ENCODE assay signal across 9 cellular contexts in the genomic region with DNA sequence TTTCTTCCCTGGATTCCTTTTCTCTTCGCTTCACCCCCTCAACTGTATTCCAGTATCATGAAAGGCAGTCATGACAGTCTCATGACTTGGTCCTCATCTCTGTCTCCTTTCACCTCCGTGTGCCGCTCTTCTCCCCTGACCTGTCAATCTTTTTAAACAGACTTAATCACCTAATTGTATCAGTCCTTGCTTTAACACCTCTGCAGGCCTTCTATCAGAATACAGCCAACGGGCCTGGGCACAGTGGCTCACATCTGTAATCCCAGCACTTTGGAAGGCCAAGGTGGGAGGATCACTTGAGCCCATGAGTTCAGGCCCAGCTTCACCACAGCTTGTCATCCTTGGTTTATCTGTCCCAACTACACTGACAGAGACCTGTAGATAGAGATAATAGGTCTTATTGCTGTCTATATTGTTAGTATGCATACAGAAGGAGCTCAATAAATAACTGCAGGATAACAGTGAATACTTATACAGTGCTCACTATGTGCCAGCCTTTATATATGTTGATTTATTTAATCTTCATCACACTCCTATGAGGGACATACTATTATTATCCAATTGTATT. TPM values are rescaled to one million over a fixed set of nuclear protein-coding genes. Genes with fewer than 3 reads are reported as not detected.
DNase-seq lines count a peak whose midpoint lies in the region; ATAC-seq, FAIRE-seq and TF ChIP-seq lines count a peak whose summit lies in the region.
"Had no signal": no experiment of that assay in that cellular context is flagged by ENCODE, and none has a peak within 500 bp of the region (broad histone marks: within the 10 kb centered on the region; RNA-seq: fewer than 3 reads in every experiment).

No MANE protein-coding gene starts in this region.

- peaks cover 55% of the 10 kb centered on the region for H3K36me3 Mint-ChIP-seq in activated T-cell treated with anti-CD3 and anti-CD28 coated beads, Interleukin-2, amount 50 U/mL, for 24 hours (ENCODE audit: low read depth)

- H3K27ac Mint-ChIP-seq in activated T-cell treated with anti-CD3 and anti-CD28 coated beads, Interleukin-2, amount 50 U/mL, for 24 hours = peak overlapping the region; percentile 99

- WGBS in HepG2 (ENCODE audit: low lambda C conversion rate) = 3% methylated on average over 4 of the region's 4 CpGs
- WGBS in transverse colon (ENCODE audit: low coverage in 1 of 2), 2 donors = 45 to 92% methylated on average over 3 to 4 of the region's 4 CpGs

- H3K4me2 ChIP-seq in HepG2 (ENCODE audit: low read depth, low read length) = peak overlapping the region; percentile 98

- H3K4me1 ChIP-seq in HepG2 (ENCODE audit: insufficient read depth, low read length) (peaks cover 50% of the 10 kb centered on the region), transverse colon (peaks cover 6 to 37% (median 33%) of the 10 kb centered on the region in 4 donors)

- no peak for TF ChIP-seq RAD21 in HepG2 (CRISPR knock-in tag; IDR thresholded peaks at IDR 0.05)

- in situ Hi-C loops in HepG2 (cut with HindIII; ENCODE audit: extremely low pct_ligation_motif_present, low pct_unique_long_range_greater_than_20kb) = no loop called here
- in situ Hi-C loops in transverse colon (cut with MboI; ENCODE audit: low pct_ligation_motif_present in 1 of 4, low pct_unique_long_range_greater_than_20kb in 1 of 4, low sequenced_read_pairs in 3 of 4) = loop anchor here in 1 of 4 donors (5.0 kb wide), 1 partner anchor 87 kb away; no protein-coding TSS in a partner anchor

- no peak for FAIRE-seq in HepG2 (lab: Jason Lieb, UNC)
- FAIRE-seq: small intestine had no signal

- H3K4me3 ChIP-seq in HepG2 (replicated peaks in 1 of 3; ENCODE audit: insufficient read depth in 1 of 3, low read depth in 2 of 3, low read length in 3 of 3) = peak overlapping the region; percentile 62 to 98 (median 95)
- peak overlapping the region in 2 of 4 donors; percentile 72 to 78 for H3K4me3 ChIP-seq in transverse colon

- peaks cover 44% of the 10 kb centered on the region for H3K4me1 Mint-ChIP-seq in activated T-cell treated with anti-CD3 and anti-CD28 coated beads, Interleukin-2, amount 50 U/mL, for 24 hours (ENCODE audit: low read depth)

- peaks cover 8% of the 10 kb centered on the region for H3K79me2 ChIP-seq in HepG2 (ENCODE audit: insufficient read depth, low read length)

- H3K27ac ChIP-seq in angular gyrus (ENCODE audit: low read depth, low read length) = peak overlapping the region; percentile 96
- peak overlapping the region; percentile 77 for H3K27ac ChIP-seq in HepG2 (ENCODE audit: extremely low read length, insufficient read depth, low read length)
- peak overlapping the region; percentile 88 to 94 (median 90) for H3K27ac ChIP-seq in transverse colon

- H3K9me3 ChIP-seq in HepG2 (ENCODE audit: low read length) = no peaks in the 10 kb centered on the region
- no peaks in the 10 kb centered on the region for H3K9me3 ChIP-seq in transverse colon

- H3K27me3 Mint-ChIP-seq in activated T-cell treated with anti-CD3 and anti-CD28 coated beads, Interleukin-2, amount 50 U/mL, for 24 hours = no peaks in the 10 kb centered on the region

- TF ChIP-seq EP300 in HepG2 (IDR thresholded peaks at IDR 0.05; ENCODE audit: low read depth in 2 of 2, low read length in 2 of 2) = no peak
- no peak for TF ChIP-seq EP300 in HepG2 (CRISPR knock-in tag; IDR thresholded peaks at IDR 0.05; ENCODE audit: borderline replicate concordance)
- TF ChIP-seq EP300 in transverse colon (IDR thresholded peaks at IDR 0.05; ENCODE audit: low read depth) = no peak

- H3K4me3 Mint-ChIP-seq in activated T-cell treated with anti-CD3 and anti-CD28 coated beads, Interleukin-2, amount 50 U/mL, for 24 hours = peak overlapping the region; percentile 98

- BruUV-seq in HepG2 (replicated peaks; lab: Mats Ljungman, UMichigan) = no TSS peak

- no peaks in the 10 kb centered on the region for H3K9me3 Mint-ChIP-seq in activated T-cell treated with anti-CD3 and anti-CD28 coated beads, Interleukin-2, amount 50 U/mL, for 24 hours

- DNase-seq in activated T-cell treated with anti-CD3 and anti-CD28 coated beads, Interleukin-2, amount 50 U/mL, for 24 hours = no peak
- DNase-seq in activated T-cell treated with anti-CD3 and anti-CD28 coated beads, Interleukin-2, amount 50 U/mL, for 1 hour = no peak
- no peak for DNase-seq in HepG2 (ENCODE audit: low spot score)
- no peak for DNase-seq in transverse colon
- DNase-seq in NCI-H748 (lab: John Stamatoyannopoulos, UW; ENCODE audit: unreplicated experiment) = no peak
- no peak for DNase-seq in dermis blood vessel endothelial cell
- DNase-seq: small intestine had no signal

- TF ChIP-seq CTCF in HepG2 (CRISPR knock-in tag; IDR thresholded peaks at IDR 0.05) (no peak), transverse colon (IDR thresholded peaks at IDR 0.05) (no peak)

- H2AFZ ChIP-seq in HepG2 (ENCODE audit: low read length) = no peak overlapping the region

- peak overlapping the region; percentile 87 for H3K9ac ChIP-seq in HepG2 (ENCODE audit: insufficient read depth, low read depth, low read length)

- no peaks in the 10 kb centered on the region; a peak in 1 of 5 replicates for H3K27me3 ChIP-seq in HepG2 (ENCODE audit: control insufficient read depth in 1 of 2, insufficient read depth in 2 of 2, low read length in 2 of 2)
- H3K27me3 ChIP-seq in transverse colon = no peaks in the 10 kb centered on the region

- CTCF ChIA-PET in HepG2 (lab: Yijun Ruan, JAX; ENCODE audit: low intra/inter-chr PET ratio, low total read pairs) = no interaction called here

- TF ChIP-seq POLR2A in HepG2 (IDR thresholded peaks at IDR 0.05; ENCODE audit: insufficient read depth in 1 of 2, low read depth in 2 of 2, low read length in 2 of 2) = no peak
- no peak for TF ChIP-seq POLR2A in transverse colon (IDR thresholded peaks at IDR 0.05)

- POLR2A ChIA-PET in HepG2 (lab: Yijun Ruan, JAX) = interaction anchor here (0.6 to 2.0 kb wide), 2 partner anchors 20 to 48 kb away, joined by 3 to 21 read pairs; partner anchors contain the start of genes AP4M1, GAL3ST4 and MCM7

- no peaks in the 10 kb centered on the region for H4K20me1 ChIP-seq in HepG2 (ENCODE audit: insufficient read depth, low read length)

- H3K36me3 ChIP-seq in HepG2 (replicated peaks in 1 of 2; ENCODE audit: control insufficient read depth in 1 of 2, insufficient read depth in 2 of 2, low read length in 2 of 2) = no peaks in the 10 kb centered on the region
- H3K36me3 ChIP-seq in transverse colon = no peaks in the 10 kb centered on the region

- intact Hi-C loops in HepG2 (cut with micrococcal nuclease; ENCODE audit: unreplicated experiment) (no loop called here), transverse colon (cut with DNase I; ENCODE audit: low total_unique reads) (no loop called here)

- no peak for ATAC-seq in HepG2
- ATAC-seq in GM21786 (IDR thresholded peaks at IDR 0.05; ENCODE audit: unreplicated experiment) = no peak

RNA-seq across cellular contexts. Expression of gene CNPY4, which starts 1.2 kb away (rescaled TPM):
- 5.4 and 12.7 TPM in 2 replicates for total RNA-seq in HepG2 (2016; rRNA removed; fragmentation: Illumina TruSeq; extraction: Trizol)
- 0.97 and 1.9 TPM in 2 replicates for total RNA-seq in HepG2 (2016; cell fraction: cytosol; rRNA removed; fragmentation: Illumina TruSeq; extraction: Trizol; ENCODE audit: low read depth)
- 6.7 and 13.9 TPM in 2 replicates for total RNA-seq in HepG2 (2016; cell fraction: insoluble cytoplasmic fraction; rRNA removed; fragmentation: Illumina TruSeq; extraction: Trizol)
- total RNA-seq in HepG2 (2016; cell fraction: membrane; rRNA removed; fragmentation: Illumina TruSeq; extraction: Trizol) = 3.1 and 3.2 TPM in 2 replicates
- 8.0 and 11.2 TPM in 2 replicates for total RNA-seq in HepG2 (2016; cell fraction: nucleus; rRNA removed; fragmentation: Illumina TruSeq; extraction: Trizol)
- polyA plus RNA-seq in HepG2 (2011; rRNA removed) = 6.2 TPM in 2 replicates
- 5.3 and 5.6 TPM in 2 replicates for polyA plus RNA-seq in HepG2 (2011; cell fraction: cytosol; rRNA removed)
- 4.8 TPM in 2 replicates for polyA plus RNA-seq in HepG2 (2011; cell fraction: nucleus; rRNA removed)
- 5.4 and 6.0 TPM in 2 replicates for polyA plus RNA-seq in HepG2 (2012)
- 1.0 and 1.3 TPM in 2 replicates for polyA plus RNA-seq in HepG2 (2016; cell fraction: cytosol; fragmentation: Illumina TruSeq; extraction: Trizol; ENCODE audit: low read depth)
- polyA plus RNA-seq in HepG2 (2016; cell fraction: insoluble cytoplasmic fraction; fragmentation: Illumina TruSeq; extraction: Trizol; ENCODE audit: low read depth) = 6.6 and 7.8 TPM in 2 replicates
- polyA plus RNA-seq in HepG2 (2016; cell fraction: membrane; fragmentation: Illumina TruSeq; extraction: Trizol; ENCODE audit: low read depth) = 1.5 and 2.5 TPM in 2 replicates
- 19.4 and 20.6 TPM in 2 replicates for polyA plus RNA-seq in HepG2 (2016; cell fraction: nucleus; fragmentation: Illumina TruSeq; extraction: Trizol; ENCODE audit: insufficient read depth, low read depth)
- 2.5 and 12.7 TPM in 2 replicates for polyA minus RNA-seq in HepG2 (2011; rRNA and poly(A)+ RNA removed; ENCODE audit: low replicate concordance)
- polyA minus RNA-seq in HepG2 (2011; cell fraction: cytosol; rRNA and poly(A)+ RNA removed) = 1.2 and 1.9 TPM in 2 replicates
- polyA minus RNA-seq in HepG2 (2011; cell fraction: nucleus; rRNA and poly(A)+ RNA removed) = 2.9 and 3.5 TPM in 2 replicates
- total RNA-seq in transverse colon = 1 to 10 TPM; 4.9 to 9.4 (median 7.0) TPM
- total RNA-seq in dermis blood vessel endothelial cell = 31.2 and 39.5 TPM in 2 replicates

RNA-seq across cellular contexts. Expression of gene TAF6, which starts 1.4 kb away (rescaled TPM):
- total RNA-seq in HepG2 (2016; rRNA removed; fragmentation: Illumina TruSeq; extraction: Trizol) = 18.8 and 25.6 TPM in 2 replicates
- 10.3 and 12.6 TPM in 2 replicates for total RNA-seq in HepG2 (2016; cell fraction: cytosol; rRNA removed; fragmentation: Illumina TruSeq; extraction: Trizol; ENCODE audit: low read depth)
- total RNA-seq in HepG2 (2016; cell fraction: insoluble cytoplasmic fraction; rRNA removed; fragmentation: Illumina TruSeq; extraction: Trizol) = 20.6 and 21.5 TPM in 2 replicates
- total RNA-seq in HepG2 (2016; cell fraction: membrane; rRNA removed; fragmentation: Illumina TruSeq; extraction: Trizol) = 29.7 and 31.8 TPM in 2 replicates
- 16.2 and 20.2 TPM in 2 replicates for total RNA-seq in HepG2 (2016; cell fraction: nucleus; rRNA removed; fragmentation: Illumina TruSeq; extraction: Trizol)
- polyA plus RNA-seq in HepG2 (2011; rRNA removed) = 12.6 and 12.9 TPM in 2 replicates
- 4.9 and 5.4 TPM in 2 replicates for polyA plus RNA-seq in HepG2 (2011; cell fraction: cytosol; rRNA removed)
- polyA plus RNA-seq in HepG2 (2011; cell fraction: nucleus; rRNA removed) = 49.7 and 70.9 TPM in 2 replicates
- 22.2 and 26.8 TPM in 2 replicates for polyA plus RNA-seq in HepG2 (2012)
- polyA plus RNA-seq in HepG2 (2016; cell fraction: cytosol; fragmentation: Illumina TruSeq; extraction: Trizol; ENCODE audit: low read depth) = 18.6 and 20.9 TPM in 2 replicates
- polyA plus RNA-seq in HepG2 (2016; cell fraction: insoluble cytoplasmic fraction; fragmentation: Illumina TruSeq; extraction: Trizol; ENCODE audit: low read depth) = 23.4 and 30.6 TPM in 2 replicates
- polyA plus RNA-seq in HepG2 (2016; cell fraction: membrane; fragmentation: Illumina TruSeq; extraction: Trizol; ENCODE audit: low read depth) = 31.0 and 34.8 TPM in 2 replicates
- polyA plus RNA-seq in HepG2 (2016; cell fraction: nucleus; fragmentation: Illumina TruSeq; extraction: Trizol; ENCODE audit: insufficient read depth, low read depth) = 52.2 and 63.1 TPM in 2 replicates
- 16.7 and 22.7 TPM in 2 replicates for polyA minus RNA-seq in HepG2 (2011; rRNA and poly(A)+ RNA removed; ENCODE audit: low replicate concordance)
- 9.8 and 11.7 TPM in 2 replicates for polyA minus RNA-seq in HepG2 (2011; cell fraction: cytosol; rRNA and poly(A)+ RNA removed)
- 7.0 and 15.4 TPM in 2 replicates for polyA minus RNA-seq in HepG2 (2011; cell fraction: nucleus; rRNA and poly(A)+ RNA removed)
- total RNA-seq in transverse colon = 100 to 1,000 TPM in 1 of 4 donors, 10 to 100 TPM in 3; 18.0 to 581 (median 43.9) TPM
- 37.1 and 78.6 TPM in 2 replicates for total RNA-seq in dermis blood vessel endothelial cell

RNA-seq across cellular contexts. Expression of gene MBLAC1, which starts 6.2 kb away (rescaled TPM):
- 1.8 and 2.1 TPM in 2 replicates for total RNA-seq in HepG2 (2016; rRNA removed; fragmentation: Illumina TruSeq; extraction: Trizol)
- total RNA-seq in HepG2 (2016; cell fraction: cytosol; rRNA removed; fragmentation: Illumina TruSeq; extraction: Trizol; ENCODE audit: low read depth) = 0.71 and 0.88 TPM in 2 replicates
- total RNA-seq in HepG2 (2016; cell fraction: insoluble cytoplasmic fraction; rRNA removed; fragmentation: Illumina TruSeq; extraction: Trizol) = 1.5 and 2.1 TPM in 2 replicates
- total RNA-seq in HepG2 (2016; cell fraction: membrane; rRNA removed; fragmentation: Illumina TruSeq; extraction: Trizol) = 1.2 and 1.3 TPM in 2 replicates
- 0.84 and 1.3 TPM in 2 replicates for total RNA-seq in HepG2 (2016; cell fraction: nucleus; rRNA removed; fragmentation: Illumina TruSeq; extraction: Trizol)
- 0.79 and 0.88 TPM in 2 replicates for polyA plus RNA-seq in HepG2 (2011; rRNA removed)
- 1.3 and 2.1 TPM in 2 replicates for polyA plus RNA-seq in HepG2 (2011; cell fraction: cytosol; rRNA removed)
- polyA plus RNA-seq in HepG2 (2011; cell fraction: nucleus; rRNA removed) = 1.5 and 1.9 TPM in 2 replicates
- 0.91 and 1.1 TPM in 2 replicates for polyA plus RNA-seq in HepG2 (2012)
- polyA plus RNA-seq in HepG2 (2016; cell fraction: cytosol; fragmentation: Illumina TruSeq; extraction: Trizol; ENCODE audit: low read depth) = 0.66 and 1.1 TPM in 2 replicates
- 1.7 and 1.9 TPM in 2 replicates for polyA plus RNA-seq in HepG2 (2016; cell fraction: insoluble cytoplasmic fraction; fragmentation: Illumina TruSeq; extraction: Trizol; ENCODE audit: low read depth)
- polyA plus RNA-seq in HepG2 (2016; cell fraction: membrane; fragmentation: Illumina TruSeq; extraction: Trizol; ENCODE audit: low read depth) = 0.77 and 1.1 TPM in 2 replicates
- polyA plus RNA-seq in HepG2 (2016; cell fraction: nucleus; fragmentation: Illumina TruSeq; extraction: Trizol; ENCODE audit: insufficient read depth, low read depth) = 1.5 TPM in 2 replicates
- 0.58 and 0.65 TPM in 2 replicates for polyA minus RNA-seq in HepG2 (2011; rRNA and poly(A)+ RNA removed; ENCODE audit: low replicate concordance)
- polyA minus RNA-seq in HepG2 (2011; cell fraction: cytosol; rRNA and poly(A)+ RNA removed) = 0.70 TPM in 1 of 2 replicates, not detected in the other
- 1.4 and 1.7 TPM in 2 replicates for polyA minus RNA-seq in HepG2 (2011; cell fraction: nucleus; rRNA and poly(A)+ RNA removed)
- 1 to 10 TPM in 2 of 4 donors, not detected in 2; 4.4 to 5.6 TPM for total RNA-seq in transverse colon
- total RNA-seq in dermis blood vessel endothelial cell = 2.4 and 3.7 TPM in 2 replicates

RNA-seq across cellular contexts. Expression of gene AP4M1, which starts 19.2 kb away (rescaled TPM):
- total RNA-seq in HepG2 (2016; rRNA removed; fragmentation: Illumina TruSeq; extraction: Trizol) = 8.2 and 9.7 TPM in 2 replicates
- total RNA-seq in HepG2 (2016; cell fraction: cytosol; rRNA removed; fragmentation: Illumina TruSeq; extraction: Trizol; ENCODE audit: low read depth) = 4.1 and 5.3 TPM in 2 replicates
- 7.7 and 10.0 TPM in 2 replicates for total RNA-seq in HepG2 (2016; cell fraction: insoluble cytoplasmic fraction; rRNA removed; fragmentation: Illumina TruSeq; extraction: Trizol)
- 5.6 and 6.2 TPM in 2 replicates for total RNA-seq in HepG2 (2016; cell fraction: membrane; rRNA removed; fragmentation: Illumina TruSeq; extraction: Trizol)
- total RNA-seq in HepG2 (2016; cell fraction: nucleus; rRNA removed; fragmentation: Illumina TruSeq; extraction: Trizol) = 5.9 and 11.5 TPM in 2 replicates
- 6.0 and 6.3 TPM in 2 replicates for polyA plus RNA-seq in HepG2 (2011; rRNA removed)
- polyA plus RNA-seq in HepG2 (2011; cell fraction: cytosol; rRNA removed) = 3.9 and 4.9 TPM in 2 replicates
- polyA plus RNA-seq in HepG2 (2011; cell fraction: nucleus; rRNA removed) = 11.1 and 15.0 TPM in 2 replicates
- 4.9 and 5.0 TPM in 2 replicates for polyA plus RNA-seq in HepG2 (2012)
- polyA plus RNA-seq in HepG2 (2016; cell fraction: cytosol; fragmentation: Illumina TruSeq; extraction: Trizol; ENCODE audit: low read depth) = 2.8 and 2.9 TPM in 2 replicates
- 5.9 and 7.7 TPM in 2 replicates for polyA plus RNA-seq in HepG2 (2016; cell fraction: insoluble cytoplasmic fraction; fragmentation: Illumina TruSeq; extraction: Trizol; ENCODE audit: low read depth)
- 3.9 and 4.1 TPM in 2 replicates for polyA plus RNA-seq in HepG2 (2016; cell fraction: membrane; fragmentation: Illumina TruSeq; extraction: Trizol; ENCODE audit: low read depth)
- polyA plus RNA-seq in HepG2 (2016; cell fraction: nucleus; fragmentation: Illumina TruSeq; extraction: Trizol; ENCODE audit: insufficient read depth, low read depth) = 13.0 and 18.6 TPM in 2 replicates
- polyA minus RNA-seq in HepG2 (2011; rRNA and poly(A)+ RNA removed; ENCODE audit: low replicate concordance) = 10.8 and 17.7 TPM in 2 replicates
- polyA minus RNA-seq in HepG2 (2011; cell fraction: cytosol; rRNA and poly(A)+ RNA removed) = 3.0 and 5.2 TPM in 2 replicates
- 6.7 and 7.2 TPM in 2 replicates for polyA minus RNA-seq in HepG2 (2011; cell fraction: nucleus; rRNA and poly(A)+ RNA removed)
- total RNA-seq in transverse colon = 10 to 100 TPM; 16.5 to 86.0 (median 54.9) TPM
- total RNA-seq in dermis blood vessel endothelial cell = 16.8 and 24.3 TPM in 2 replicates

RNA-seq across cellular contexts. Expression of gene MCM7, which starts 19.4 kb away (rescaled TPM):
- total RNA-seq in HepG2 (2016; rRNA removed; fragmentation: Illumina TruSeq; extraction: Trizol) = 214 and 229 TPM in 2 replicates
- total RNA-seq in HepG2 (2016; cell fraction: cytosol; rRNA removed; fragmentation: Illumina TruSeq; extraction: Trizol; ENCODE audit: low read depth) = 19.3 and 25.3 TPM in 2 replicates
- 222 and 231 TPM in 2 replicates for total RNA-seq in HepG2 (2016; cell fraction: insoluble cytoplasmic fraction; rRNA removed; fragmentation: Illumina TruSeq; extraction: Trizol)
- total RNA-seq in HepG2 (2016; cell fraction: membrane; rRNA removed; fragmentation: Illumina TruSeq; extraction: Trizol) = 36.3 and 40.6 TPM in 2 replicates
- 158 and 170 TPM in 2 replicates for total RNA-seq in HepG2 (2016; cell fraction: nucleus; rRNA removed; fragmentation: Illumina TruSeq; extraction: Trizol)
- 74.6 and 84.5 TPM in 2 replicates for polyA plus RNA-seq in HepG2 (2011; rRNA removed)
- 43.5 and 88.2 TPM in 2 replicates for polyA plus RNA-seq in HepG2 (2011; cell fraction: cytosol; rRNA removed)
- 179 and 250 TPM in 2 replicates for polyA plus RNA-seq in HepG2 (2011; cell fraction: nucleus; rRNA removed)
- 55.3 and 79.0 TPM in 2 replicates for polyA plus RNA-seq in HepG2 (2012)
- 13.7 and 15.9 TPM in 2 replicates for polyA plus RNA-seq in HepG2 (2016; cell fraction: cytosol; fragmentation: Illumina TruSeq; extraction: Trizol; ENCODE audit: low read depth)
- polyA plus RNA-seq in HepG2 (2016; cell fraction: insoluble cytoplasmic fraction; fragmentation: Illumina TruSeq; extraction: Trizol; ENCODE audit: low read depth) = 184 and 192 TPM in 2 replicates
- polyA plus RNA-seq in HepG2 (2016; cell fraction: membrane; fragmentation: Illumina TruSeq; extraction: Trizol; ENCODE audit: low read depth) = 21.2 and 24.5 TPM in 2 replicates
- 208 and 214 TPM in 2 replicates for polyA plus RNA-seq in HepG2 (2016; cell fraction: nucleus; fragmentation: Illumina TruSeq; extraction: Trizol; ENCODE audit: insufficient read depth, low read depth)
- 187 and 581 TPM in 2 replicates for polyA minus RNA-seq in HepG2 (2011; rRNA and poly(A)+ RNA removed; ENCODE audit: low replicate concordance)
- 44.7 and 74.8 TPM in 2 replicates for polyA minus RNA-seq in HepG2 (2011; cell fraction: cytosol; rRNA and poly(A)+ RNA removed)
- polyA minus RNA-seq in HepG2 (2011; cell fraction: nucleus; rRNA and poly(A)+ RNA removed) = 108 and 139 TPM in 2 replicates
- total RNA-seq in transverse colon = 10 to 100 TPM; 30.3 to 72.6 (median 38.7) TPM
- 63.3 and 138 TPM in 2 replicates for total RNA-seq in dermis blood vessel endothelial cell
